27 cellular contexts compared by ENCODE assay signal in the genomic region with DNA sequence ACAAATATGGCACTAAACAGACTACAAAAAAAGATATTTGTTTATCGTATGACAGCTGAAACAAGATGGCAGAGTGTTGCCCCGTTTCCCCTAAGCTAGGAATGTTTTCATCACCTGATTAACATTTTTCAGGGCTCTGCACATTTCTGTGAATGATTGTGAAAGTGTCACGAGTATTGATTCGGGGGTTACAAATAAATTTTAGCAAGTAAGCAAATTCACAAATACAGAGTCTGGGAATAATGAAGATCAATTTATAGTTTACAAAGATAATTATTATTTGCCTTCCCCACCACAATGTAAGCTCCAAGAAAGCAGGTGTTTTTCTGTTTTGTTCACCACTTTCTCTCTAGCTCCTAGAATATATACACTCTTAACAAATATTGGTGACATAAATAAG.
"Had no signal": no experiment of that assay in that cellular context is flagged by ENCODE, and none has a peak within 500 bp of the region (broad histone marks: within the 10 kb centered on the region; RNA-seq: fewer than 3 reads in every experiment).

No MANE protein-coding gene starts in this region.

- H3K4me3 ChIP-seq: stomach, suprapubic skin, testis, thoracic aorta, thyroid gland, tibial artery, tibial nerve, transverse colon, upper lobe of left lung, upper lobe of right lung, uterus, vagina had no signal

- H3K27ac ChIP-seq: stomach, suprapubic skin, testis, thoracic aorta, thyroid gland, tibial artery, tibial nerve, transverse colon, upper lobe of left lung, upper lobe of right lung, uterus, vagina had no signal

- H3K27me3 ChIP-seq: testis, thyroid gland, tibial nerve, transverse colon, upper lobe of left lung, upper lobe of right lung, uterus, vagina had no signal

- DNase-seq: stimulated activated CD4-positive, alpha-beta T cell treated with anti-CD3 and anti-CD28 coated beads, Interleukin-2, amount 100 ng/mL, for 48 hours; stimulated activated CD4-positive, alpha-beta T cell treated with anti-CD3 and anti-CD28 coated beads, Interleukin-4, amount 100 ng/mL, for 1 hour; stimulated activated CD4-positive, alpha-beta T cell treated with anti-CD3 and anti-CD28 coated beads, Interleukin-4, amount 100 ng/mL, for 24 hours; stimulated activated CD4-positive, alpha-beta T cell treated with anti-CD3 and anti-CD28 coated beads, Interleukin-4, amount 100 ng/mL, for 4 hours; stimulated activated CD8-positive, alpha-beta memory T cell treated with anti-CD3 and anti-CD28 coated beads, Interleukin-4, amount 100 ng/mL, for 48 hours; stimulated activated naive B cell treated with anti-CD40 and anti-IgM and Interleukin-4, amounts not matched to agents 10 μg/mL and 1 μg/mL and 100 μg/mL, for 72 hours; stimulated activated naive CD4-positive, alpha-beta T cell; stimulated activated naive CD4-positive, alpha-beta T cell treated with Interleukin-2 at 50 U/mL for 16 hours; stimulated activated naive CD8-positive, alpha-beta T cell treated with anti-CD3 and anti-CD28 coated beads, Interleukin-15, amount 100 ng/mL, for 72 hours; stimulated activated naive CD8-positive, alpha-beta T cell treated with anti-CD3 and anti-CD28 coated beads, Interleukin-15, Interleukin-2, amounts not matched to agents 100 U/mL and 50 U/mL, for 24 hours; stomach; substantia nigra; testis; thyroid gland; tibial artery; transverse colon; trophoblast cell; upper lobe of left lung; upper lobe of right lung; uterus had no signal

- H3K4me1 ChIP-seq: stomach, suprapubic skin, testis, thyroid gland, tibial artery, tibial nerve, transverse colon, upper lobe of left lung, upper lobe of right lung, uterus, vagina had no signal

- H3K9me3 ChIP-seq: stomach, suprapubic skin, testis, thoracic aorta, thyroid gland, tibial artery, transverse colon, upper lobe of left lung, upper lobe of right lung, uterus, vagina had no signal

- FAIRE-seq: urothelium cell line had no signal

- H3K36me3 ChIP-seq: stomach, suprapubic skin, thoracic aorta, thyroid gland, tibial artery, tibial nerve, transverse colon, upper lobe of left lung, upper lobe of right lung, uterus, vagina had no signal

- ATAC-seq: stimulated activated effector memory CD8-positive, alpha-beta T cell treated with anti-CD3 and anti-CD28 coated beads, Interleukin-12 subunit alpha, Interleukin-12 subunit beta, amount 100 ng/mL, for 72 hours; stimulated activated memory B cell treated with anti-CD40 and anti-IgM and Interleukin-4, amounts not matched to agents 10 μg/mL and 1 μg/mL and 100 μg/mL, for 72 hours; stimulated activated naive B cell treated with anti-CD40 and anti-IgM and Interleukin-4, amounts not matched to agents 10 μg/mL and 1 μg/mL and 100 μg/mL, for 72 hours; stimulated activated naive CD8-positive, alpha-beta T cell treated with anti-CD3 and anti-CD28 coated beads, Interleukin-15, amount 100 ng/mL, for 72 hours; stimulated activated naive CD8-positive, alpha-beta T cell treated with anti-CD3 and anti-CD28 coated beads, Interleukin-15, Interleukin-2, amounts not matched to agents 100 U/mL and 50 U/mL, for 24 hours; upper lobe of right lung had no signal
